Comparison of ENCODE assay signal across 29 cellular contexts in the genomic region with DNA sequence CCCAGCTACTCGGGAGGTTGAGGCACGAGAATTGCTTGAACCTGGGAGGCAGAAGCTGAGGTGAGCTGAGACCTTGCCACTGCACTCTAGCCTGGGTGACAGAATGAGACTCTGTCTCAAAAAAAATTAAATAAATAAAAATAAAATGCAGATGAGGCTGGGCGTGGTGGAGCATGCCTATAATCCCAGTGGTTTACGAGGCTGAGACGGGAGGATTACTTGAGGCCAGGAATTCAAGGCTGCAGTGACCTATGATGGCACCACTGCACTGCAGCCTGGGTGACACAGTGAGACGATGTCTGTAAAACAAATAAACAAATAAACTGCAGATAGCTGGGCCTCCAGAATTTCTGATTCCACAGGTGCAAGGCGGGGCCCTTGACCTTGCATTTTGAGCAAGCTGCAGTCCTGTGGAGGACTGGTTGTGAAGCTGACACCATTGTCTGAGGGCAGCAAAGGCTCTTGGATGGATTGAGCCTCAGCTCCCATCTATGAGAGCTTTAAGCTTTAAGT. TPM values are rescaled to one million over a fixed set of nuclear protein-coding genes. Genes with fewer than 3 reads are reported as not detected.
"Had no signal": no experiment of that assay in that cellular context is flagged by ENCODE, and none has a peak within 500 bp of the region (broad histone marks: within the 10 kb centered on the region; RNA-seq: fewer than 3 reads in every experiment).

No MANE protein-coding gene starts in this region.

- ATAC-seq: effector memory CD8-positive, alpha-beta T cell; esophagus mucosa; gastrocnemius medialis; heart right ventricle; left cardiac atrium; left lung; left ventricle myocardium superior; lower lobe of right lung; mucosa of descending colon had no signal

- H3K36me3 ChIP-seq: esophagus squamous epithelium, gastrocnemius medialis, heart right ventricle, left lung, lower lobe of right lung had no signal

- H3K4me3 ChIP-seq: coronary artery, esophagus squamous epithelium, gastrocnemius medialis, heart right ventricle, left lung, lower lobe of right lung, mucosa of descending colon had no signal

- DNase-seq: dermis blood vessel endothelial cell; effector CD8-positive, alpha-beta T cell; effector memory CD8-positive, alpha-beta T cell; endodermal cell; erythroblast; esophagus squamous epithelium; foreskin fibroblast; foreskin melanocyte; gastrocnemius medialis; glutamatergic neuron; head of caudate nucleus; heart right ventricle; hippocampal formation; left cardiac atrium; left lung; left ventricle myocardium superior; lower lobe of right lung; mesenchymal stem cell; mucosa of descending colon; naive B cell had no signal

- H3K9me3 ChIP-seq: esophagus squamous epithelium, gastrocnemius medialis, heart right ventricle, left lung, lower lobe of right lung, mucosa of descending colon had no signal

- H3K27ac ChIP-seq: coronary artery, epithelial cell of prostate, esophagus squamous epithelium, gastrocnemius medialis, heart right ventricle, left lung, lower lobe of right lung had no signal

- H3K4me1 ChIP-seq: gastrocnemius medialis, lower lobe of right lung had no signal

RNA-seq across cellular contexts. Expression of a gene that starts 3.1 kb away (rescaled TPM):
- total RNA-seq: dermis blood vessel endothelial cell, endodermal cell, esophagus mucosa, glomerular endothelial cell, left cardiac atrium, left lung, left ventricle myocardium superior, lower lobe of right lung, lung microvascular endothelial cell, mesenteric fat pad, myocyte had no signal

RNA-seq across cellular contexts. Expression of a gene that starts 6.6 kb away (rescaled TPM):
- total RNA-seq: esophagus mucosa, esophagus squamous epithelium, gastrocnemius medialis, kidney epithelial cell, left ventricle myocardium superior, lower leg skin, lower lobe of right lung, mesenteric fat pad, mucosa of descending colon, myocyte had no signal

RNA-seq across cellular contexts. Expression of a gene that starts 40.1 kb away (rescaled TPM):
- total RNA-seq: endodermal cell, lung microvascular endothelial cell had no signal
